ENCODE assay signal across 19 cellular contexts in genomic region chr2:153189091-153189490, GRCh38.
DNase-seq lines count a peak whose midpoint lies in the region; ATAC-seq, FAIRE-seq and TF ChIP-seq lines count a peak whose summit lies in the region.
"Had no signal": no experiment of that assay in that cellular context is flagged by ENCODE, and none has a peak within 500 bp of the region (broad histone marks: within the 10 kb centered on the region; RNA-seq: fewer than 3 reads in every experiment).

No MANE protein-coding gene starts in this region.

- H3K4me1 ChIP-seq in A549 (no peaks in the 10 kb centered on the region), MM.1S (ENCODE audit: low read length) (peaks cover 12% of the 10 kb centered on the region; the same call in 1 of the 2 replicates), K562 (replicated peaks in 1 of 2; ENCODE audit: control insufficient read depth in 2 of 2, insufficient read depth in 2 of 2, low read length in 2 of 2) (no peaks in the 10 kb centered on the region)
- H3K4me1 ChIP-seq: BLaER1 treated with 17β-estradiol and CSF1 and Interleukin-3, amounts not matched to agents 10 nM and 100 nM; Caco-2 had no signal

- H3K36me3 ChIP-seq in MM.1S (replicated peaks; ENCODE audit: insufficient read depth, low read length) (no peaks in the 10 kb centered on the region; the same call in 1 of the 2 replicates), K562 (ENCODE audit: control insufficient read depth, insufficient read depth, low read length) (no peaks in the 10 kb centered on the region)
- H3K36me3 ChIP-seq: BLaER1 treated with 17β-estradiol and CSF1 and Interleukin-3, amounts not matched to agents 10 nM and 100 nM had no signal

- H3K79me2 ChIP-seq in MM.1S (ENCODE audit: low read length) = peaks cover 93% of the 10 kb centered on the region
- no peaks in the 10 kb centered on the region for H3K79me2 ChIP-seq in K562 (ENCODE audit: control insufficient read depth, insufficient read depth, low read length)

- CTCF ChIA-PET in A549 (lab: Yijun Ruan, JAX) = no interaction called here
- CTCF ChIA-PET in K562 (lab: Yijun Ruan, JAX; ENCODE audit: low intra/inter-chr PET ratio) = no interaction called here

- H3K9me3 ChIP-seq in A549 (no peaks in the 10 kb centered on the region), MM.1S (replicated peaks; ENCODE audit: insufficient read depth, low read length) (no peaks in the 10 kb centered on the region), K562 (replicated peaks; ENCODE audit: control insufficient read depth, insufficient read depth, low read depth, low read length) (no peaks in the 10 kb centered on the region)
- H3K9me3 ChIP-seq: Caco-2 had no signal

- in situ Hi-C loops in K562 (cut with MboI) = no loop called here

- no peak overlapping the region for H3K27ac ChIP-seq in A549
- H3K27ac ChIP-seq in MM.1S (ENCODE audit: low read length) = no peak overlapping the region
- no peak overlapping the region for H3K27ac ChIP-seq in K562 (ENCODE audit: extremely low read depth, low read depth, low read length)
- H3K27ac ChIP-seq: BLaER1 treated with 17β-estradiol and CSF1 and Interleukin-3, amounts not matched to agents 10 nM and 100 nM; C4-2B had no signal

- H3K9me2 ChIP-seq in MM.1S (replicated peaks; ENCODE audit: insufficient read depth, low read length) = no peaks in the 10 kb centered on the region

- H3F3A ChIP-seq in MM.1S (ENCODE audit: insufficient read depth, low read length) = no peaks in the 10 kb centered on the region

- ATAC-seq in A549 (no peak), K562 (no peak), GM19455 (IDR thresholded peaks at IDR 0.05; ENCODE audit: unreplicated experiment) (no peak)
- ATAC-seq: CD8-positive, alpha-beta T cell had no signal

- WGBS in A549 (ENCODE audit: missing lambda C conversion rate) = 1% methylated on average over 2 of the region's 2 CpGs
- 0% methylated on average over 2 of the region's 2 CpGs for WGBS in K562 (ENCODE audit: insufficient coverage, low coverage, missing lambda C conversion rate)

- POLR2A ChIA-PET in A549 (lab: Yijun Ruan, JAX) = no interaction called here
- POLR2A ChIA-PET in K562 (lab: Yijun Ruan, JAX) = no interaction called here

- FAIRE-seq in A549 (lab: Jason Lieb, UNC) (no peak), K562 (lab: Jason Lieb, UNC) (no peak), GM12891 (lab: Jason Lieb, UNC) (no peak)
- FAIRE-seq: A204.1, G401.6, GM12892, GM18507 had no signal

- TF ChIP-seq POLR2A in A549 (IDR thresholded peaks at IDR 0.05; ENCODE audit: low read length) = no peak
- TF ChIP-seq POLR2A in K562 (conservative IDR thresholded peaks at IDR 0.05) = no peak
- TF ChIP-seq POLR2A in GM12891 (IDR thresholded peaks at IDR 0.05; ENCODE audit: low read depth, low read length) = no peak

- H3K9me1 ChIP-seq in K562 (ENCODE audit: control insufficient read depth, insufficient read depth, low read length) = no peaks in the 10 kb centered on the region

- H2AFZ ChIP-seq in MM.1S (ENCODE audit: low read length) = no peak overlapping the region
- no peak overlapping the region for H2AFZ ChIP-seq in K562 (ENCODE audit: low read depth, low read length)

- TF ChIP-seq EP300 in A549 (IDR thresholded peaks at IDR 0.05) (no peak), K562 (IDR thresholded peaks at IDR 0.05; ENCODE audit: low read length) (no peak)

- no peaks in the 10 kb centered on the region for H3K27me3 ChIP-seq in MM.1S (replicated peaks; ENCODE audit: insufficient read depth, low read length)
- H3K27me3 ChIP-seq in K562 (ENCODE audit: control insufficient read depth in 2 of 2, insufficient read depth in 2 of 2, low read length in 2 of 2) = no peaks in the 10 kb centered on the region
- H3K27me3 ChIP-seq: BLaER1 treated with 17β-estradiol and CSF1 and Interleukin-3, amounts not matched to agents 10 nM and 100 nM had no signal

- peaks cover 69% of the 10 kb centered on the region for H4K20me1 ChIP-seq in MM.1S (ENCODE audit: insufficient read depth, low read length)
- no peaks in the 10 kb centered on the region for H4K20me1 ChIP-seq in K562 (replicated peaks; ENCODE audit: control insufficient read depth, insufficient read depth, low read length)
- H4K20me1 ChIP-seq: BLaER1 treated with 17β-estradiol and CSF1 and Interleukin-3, amounts not matched to agents 10 nM and 100 nM had no signal

- TF ChIP-seq CTCF in A549 (IDR thresholded peaks at IDR 0.05) = no peak
- TF ChIP-seq CTCF in MM.1S (IDR thresholded peaks at IDR 0.05; ENCODE audit: low read length) = no peak
- TF ChIP-seq CTCF in K562 (IDR thresholded peaks at IDR 0.05 in 2 of 3, conservative IDR thresholded peaks at IDR 0.05 in 1 of 3; ENCODE audit: insufficient read depth in 2 of 3, low read depth in 1 of 3, low read length in 3 of 3) = no peak

- BruUV-seq in K562 (replicated peaks; lab: Mats Ljungman, UMichigan) = no TSS peak

- intact Hi-C loops in K562 (cut with micrococcal nuclease) = no loop called here

- H3K4me3 ChIP-seq in A549 (no peak overlapping the region), MM.1S (ENCODE audit: low read length) (no peak overlapping the region), K562 (no peak overlapping the region)
- H3K4me3 ChIP-seq: BLaER1 treated with 17β-estradiol and CSF1 and Interleukin-3, amounts not matched to agents 10 nM and 100 nM had no signal

- H3K9ac ChIP-seq in MM.1S (ENCODE audit: low read length) (no peak overlapping the region), K562 (ENCODE audit: insufficient read depth in 1 of 2, low read depth in 2 of 2, low read length in 2 of 2) (no peak overlapping the region)
- H3K9ac ChIP-seq: BLaER1 treated with 17β-estradiol and CSF1 and Interleukin-3, amounts not matched to agents 10 nM and 100 nM had no signal

- no peak overlapping the region for H3K4me2 ChIP-seq in A549
- peak overlapping the region; percentile 13; the same call in 1 of the 2 replicates for H3K4me2 ChIP-seq in MM.1S (ENCODE audit: low read depth, low read length)
- no peak overlapping the region for H3K4me2 ChIP-seq in K562 (ENCODE audit: insufficient read depth, low read length)
- H3K4me2 ChIP-seq: BLaER1 treated with 17β-estradiol and CSF1 and Interleukin-3, amounts not matched to agents 10 nM and 100 nM had no signal

- no peak for TF ChIP-seq RAD21 in A549 (conservative IDR thresholded peaks at IDR 0.05 in 1 of 2, IDR thresholded peaks at IDR 0.05 in 1 of 2)
- no peak for TF ChIP-seq RAD21 in K562 (CRISPR knock-in tag; conservative IDR thresholded peaks at IDR 0.05 in 1 of 2, IDR thresholded peaks at IDR 0.05 in 1 of 2)

- DNase-seq in A549 (ENCODE audit: low read depth in 1 of 2, low spot score in 1 of 2) (no peak), MM.1S (peak; percentile 24), K562 (ENCODE audit: extremely low read depth in 1 of 4, low spot score in 3 of 4) (no peak), GM12891 (ENCODE audit: insufficient read length, low spot score) (no peak)
- DNase-seq: 8988T; AML-193; Caco-2; Calu3; CD4-positive, alpha-beta T cell; CD8-positive, alpha-beta T cell; DMS79 treated with DMSO at 0.1 percent for 48 hours; GF-D8 had no signal

TF ChIP-seq in A549, 52 proteins besides CTCF, POLR2A, EP300 and RAD21:
- TF ChIP-seq RFX5 (IDR thresholded peaks at IDR 0.05) = no peak
- TF ChIP-seq, protein P1, sequence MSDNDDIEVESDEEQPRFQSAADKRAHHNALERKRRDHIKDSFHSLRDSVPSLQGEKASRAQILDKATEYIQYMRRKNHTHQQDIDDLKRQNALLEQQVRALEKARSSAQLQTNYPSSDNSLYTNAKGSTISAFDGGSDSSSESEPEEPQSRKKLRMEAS (IDR thresholded peaks at IDR 0.05) = no peak
- TF ChIP-seq MAFK (IDR thresholded peaks at IDR 0.05; ENCODE audit: partially characterized antibody) = peak; percentile 56
TF ChIP-seq in A549: peak in this region for 1.

TF ChIP-seq in K562, 482 proteins besides CTCF, POLR2A, EP300 and RAD21:
- TF ChIP-seq MAFG (tag; conservative IDR thresholded peaks at IDR 0.05) = 0 out of 2 replicates have a peak, but pooled peaks have one; percentile 11
- TF ChIP-seq ZC3H8 (IDR thresholded peaks at IDR 0.05) = no peak

TF ChIP-seq in GM12891, 5 proteins besides CTCF, POLR2A, EP300 and RAD21:
- TF ChIP-seq POU2F2 (IDR thresholded peaks at IDR 0.05; ENCODE audit: low read depth, low read length) (no peak), TAF1 (IDR thresholded peaks at IDR 0.05; ENCODE audit: low read depth, low read length) (no peak), SPI1 (IDR thresholded peaks at IDR 0.05; ENCODE audit: low read depth, low read length) (no peak), POLR2AphosphoS5 (IDR thresholded peaks at IDR 0.05; ENCODE audit: low read depth, low read length) (no peak)

Comparison
In these comparisons a context has a peak if more than half of its experiments do, and no peak if none do; other contexts are left out.
1. Of the 35 proteins assayed by ChIP-seq in both K562 and A549: peak only in K562: none; only in A549: MAFK; in both: none; in neither: 34.